Comparison of ENCODE assay signal across 1 cellular context in the genomic region with DNA sequence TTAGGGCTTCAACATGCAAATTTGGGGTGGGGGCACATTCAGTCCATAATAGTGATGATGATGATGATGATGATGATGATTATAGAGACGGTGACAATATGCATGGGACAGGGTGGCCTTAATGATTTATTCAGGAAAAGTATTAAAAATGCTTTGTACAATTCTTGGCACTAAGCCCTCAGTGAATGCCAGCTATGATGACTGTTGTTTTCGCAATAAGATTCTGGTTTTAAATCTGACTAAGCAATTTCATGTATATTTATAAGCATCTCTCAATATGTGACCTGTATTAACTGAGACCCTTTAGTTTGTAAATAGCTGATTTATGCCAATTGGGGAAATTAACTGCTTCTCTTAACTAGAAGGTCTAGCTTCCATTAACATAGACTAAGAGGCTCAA.
TF ChIP-seq lines count a peak whose summit lies in the region.

No MANE protein-coding gene starts in this region.

TF ChIP-seq in endothelial cell of umbilical vein, 7 proteins besides CTCF, POLR2A, EP300 and RAD21:
- no peak for TF ChIP-seq EZH2 (IDR thresholded peaks at IDR 0.05; ENCODE audit: borderline replicate concordance, low read depth, low read length, severe bottlenecking)
- TF ChIP-seq POLR2AphosphoS5 (IDR thresholded peaks at IDR 0.05; ENCODE audit: insufficient read depth, low read depth, low read length): no peak
- TF ChIP-seq FOS (IDR thresholded peaks at IDR 0.05; ENCODE audit: borderline replicate concordance, insufficient read depth, low read length): no peak
- TF ChIP-seq MYC (IDR thresholded peaks at IDR 0.05; ENCODE audit: low read depth, low read length): no peak
